Comparison of ENCODE assay signal across 9 cellular contexts in the genomic region with DNA sequence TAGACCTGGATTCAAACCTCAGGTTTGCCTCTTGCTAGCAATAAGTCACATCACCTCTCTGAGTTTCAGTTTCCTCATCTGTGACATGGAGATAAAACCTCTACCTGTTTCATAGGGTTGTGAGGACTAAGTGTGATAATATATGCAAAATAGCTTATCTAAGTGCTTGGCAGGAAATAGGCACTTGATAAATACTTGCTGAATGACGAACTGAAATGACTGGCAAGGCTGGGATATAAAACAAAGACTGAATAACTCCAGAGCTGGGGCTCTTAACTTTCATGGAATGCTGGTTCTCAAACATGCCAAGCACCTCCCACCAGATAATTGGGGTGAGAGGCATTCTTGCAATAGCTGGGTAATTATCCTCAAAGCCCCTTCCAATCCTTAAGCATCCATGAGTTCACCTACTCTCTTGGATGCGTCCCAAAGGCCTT.
A peak's percentile ranks its signal among the peaks of the same experiment; 100 is the strongest.
DNase-seq lines count a peak whose midpoint lies in the region; ATAC-seq, FAIRE-seq and TF ChIP-seq lines count a peak whose summit lies in the region.
"Had no signal": no experiment of that assay in that cellular context is flagged by ENCODE, and none has a peak within 500 bp of the region (broad histone marks: within the 10 kb centered on the region; RNA-seq: fewer than 3 reads in every experiment).

No MANE protein-coding gene starts in this region.

- no peak overlapping the region; the same call in 1 of the 2 replicates for H3K27ac Mint-ChIP-seq in GM23338
- no peak overlapping the region for H3K27ac Mint-ChIP-seq in activated naive CD8-positive, alpha-beta T cell treated with anti-CD3 and anti-CD28 coated beads for 36 hours
- H3K27ac Mint-ChIP-seq: activated naive CD8-positive, alpha-beta T cell had no signal

- TF ChIP-seq CTCF in GM23338 (conservative IDR thresholded peaks at IDR 0.05; ENCODE audit: low read depth in 2 of 2) = no peak
- no peak for TF ChIP-seq CTCF in RWPE2 (IDR thresholded peaks at IDR 0.05; ENCODE audit: poor library complexity, severe bottlenecking)
- TF ChIP-seq CTCF in fibroblast of pulmonary artery (IDR thresholded peaks at IDR 0.05; ENCODE audit: low read length, missing control alignments) = no peak

- no peak for FAIRE-seq in small intestine (lab: Jason Lieb, UNC)

- WGBS in small intestine, 3 donors = 46 to 59% (median 48%) methylated on average over 2 of the region's 2 CpGs

- H3K27ac ChIP-seq in GM23338 (ENCODE audit: low read depth) (peak overlapping the region; percentile 84), RWPE2 (ENCODE audit: poor library complexity, severe bottlenecking) (peak overlapping the region; percentile 100), small intestine (ENCODE audit: low read depth in 1 of 2, low read length in 1 of 2) (no peak overlapping the region)

- no peaks in the 10 kb centered on the region for H3K36me3 Mint-ChIP-seq in GM23338 (ENCODE audit: low read depth)
- no peaks in the 10 kb centered on the region for H3K36me3 Mint-ChIP-seq in activated naive CD8-positive, alpha-beta T cell treated with anti-CD3 and anti-CD28 coated beads for 36 hours
- H3K36me3 Mint-ChIP-seq: activated naive CD8-positive, alpha-beta T cell had no signal

- H3K4me3 Mint-ChIP-seq in GM23338 = no peak overlapping the region
- H3K4me3 Mint-ChIP-seq in activated naive CD8-positive, alpha-beta T cell treated with anti-CD3 and anti-CD28 coated beads for 36 hours = no peak overlapping the region
- H3K4me3 Mint-ChIP-seq: activated naive CD8-positive, alpha-beta T cell had no signal

- no peak overlapping the region for H2AFZ ChIP-seq in GM23338

- no peaks in the 10 kb centered on the region for H4K20me1 ChIP-seq in GM23338 (replicated peaks; ENCODE audit: insufficient read depth)

- no peak overlapping the region for H3K4me3 ChIP-seq in GM23338
- H3K4me3 ChIP-seq in RWPE2 (ENCODE audit: severe bottlenecking) = no peak overlapping the region
- no peak overlapping the region for H3K4me3 ChIP-seq in fibroblast of pulmonary artery (replicated peaks; ENCODE audit: low read depth, low read length)
- no peak overlapping the region for H3K4me3 ChIP-seq in small intestine (ENCODE audit: low read depth in 1 of 2, low read length in 2 of 2)

- H3K9me2 ChIP-seq in GM23338 (ENCODE audit: insufficient read depth) = no peaks in the 10 kb centered on the region

- no peaks in the 10 kb centered on the region for H3K9me3 ChIP-seq in RWPE2 (ENCODE audit: severe bottlenecking)
- no peaks in the 10 kb centered on the region for H3K9me3 ChIP-seq in small intestine (ENCODE audit: control insufficient read depth, low read depth)

- peaks cover 33% of the 10 kb centered on the region for H3K4me1 Mint-ChIP-seq in GM23338
- peaks cover 3% of the 10 kb centered on the region for H3K4me1 Mint-ChIP-seq in activated naive CD8-positive, alpha-beta T cell treated with anti-CD3 and anti-CD28 coated beads for 36 hours

- no peaks in the 10 kb centered on the region for H3K79me2 ChIP-seq in GM23338 (replicated peaks; ENCODE audit: insufficient read depth)

- no peaks in the 10 kb centered on the region for H3K9me3 Mint-ChIP-seq in GM23338
- no peaks in the 10 kb centered on the region for H3K9me3 Mint-ChIP-seq in activated naive CD8-positive, alpha-beta T cell treated with anti-CD3 and anti-CD28 coated beads for 36 hours

- H3K36me3 ChIP-seq in GM23338 (ENCODE audit: insufficient read depth) = no peaks in the 10 kb centered on the region
- H3K36me3 ChIP-seq in RWPE2 (ENCODE audit: low read depth) = no peaks in the 10 kb centered on the region
- H3K36me3 ChIP-seq in small intestine (ENCODE audit: control insufficient read depth in 2 of 2, insufficient read depth in 2 of 2, low read length in 2 of 2) = no peaks in the 10 kb centered on the region

- ATAC-seq in GM23338 = no peak
- peak; percentile 32 for ATAC-seq in RWPE2 (ENCODE audit: low read depth)
- no peak for ATAC-seq in GM21576 (IDR thresholded peaks at IDR 0.05; ENCODE audit: unreplicated experiment)

- H3F3A ChIP-seq in GM23338 (replicated peaks; ENCODE audit: low read depth) = no peaks in the 10 kb centered on the region

- peaks cover 9% of the 10 kb centered on the region for H3K27me3 Mint-ChIP-seq in GM23338 (ENCODE audit: insufficient read depth, low read depth, poor library complexity)
- H3K27me3 Mint-ChIP-seq in activated naive CD8-positive, alpha-beta T cell treated with anti-CD3 and anti-CD28 coated beads for 36 hours = peaks cover 4% of the 10 kb centered on the region

- H3K27me3 ChIP-seq in GM23338 (ENCODE audit: insufficient read depth) = no peaks in the 10 kb centered on the region
- H3K27me3 ChIP-seq in RWPE2 (ENCODE audit: insufficient read depth, poor library complexity, severe bottlenecking) = no peaks in the 10 kb centered on the region
- H3K27me3 ChIP-seq in small intestine (ENCODE audit: control insufficient read depth in 2 of 2, insufficient read depth in 2 of 2, low read length in 2 of 2) = no peaks in the 10 kb centered on the region

- H3K4me2 ChIP-seq in GM23338 = no peak overlapping the region

- H3K4me1 ChIP-seq in GM23338 (ENCODE audit: insufficient read depth) (peaks cover 12% of the 10 kb centered on the region), RWPE2 (ENCODE audit: insufficient read depth, poor library complexity, severe bottlenecking) (peaks cover 65% of the 10 kb centered on the region), small intestine (ENCODE audit: control insufficient read depth in 2 of 2, insufficient read depth in 1 of 2, low read depth in 1 of 2, low read length in 1 of 2) (peaks cover 0 to 12% of the 10 kb centered on the region in 2 donors)

- peak; percentile 71 for DNase-seq in GM23338 (ENCODE audit: low spot score)
- DNase-seq in RWPE2 (ENCODE audit: low spot score) = peak; percentile 81
- DNase-seq in fibroblast of pulmonary artery (ENCODE audit: low read depth) = peak; percentile 78
- DNase-seq in small intestine = peak; percentile 44
- DNase-seq in activated naive CD8-positive, alpha-beta T cell treated with anti-CD3 and anti-CD28 coated beads for 36 hours = no peak
- DNase-seq in occipital lobe (lab: John Stamatoyannopoulos, UW) = no peak
- DNase-seq: NCI-H1417 treated with DMSO at 0.1 percent for 48 hours had no signal

TF ChIP-seq in GM23338, 12 proteins besides CTCF, POLR2A, EP300 and RAD21:
- TF ChIP-seq, protein P1, sequence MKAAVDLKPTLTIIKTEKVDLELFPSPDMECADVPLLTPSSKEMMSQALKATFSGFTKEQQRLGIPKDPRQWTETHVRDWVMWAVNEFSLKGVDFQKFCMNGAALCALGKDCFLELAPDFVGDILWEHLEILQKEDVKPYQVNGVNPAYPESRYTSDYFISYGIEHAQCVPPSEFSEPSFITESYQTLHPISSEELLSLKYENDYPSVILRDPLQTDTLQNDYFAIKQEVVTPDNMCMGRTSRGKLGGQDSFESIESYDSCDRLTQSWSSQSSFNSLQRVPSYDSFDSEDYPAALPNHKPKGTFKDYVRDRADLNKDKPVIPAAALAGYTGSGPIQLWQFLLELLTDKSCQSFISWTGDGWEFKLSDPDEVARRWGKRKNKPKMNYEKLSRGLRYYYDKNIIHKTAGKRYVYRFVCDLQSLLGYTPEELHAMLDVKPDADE (IDR thresholded peaks at IDR 0.05) = no peak

Comparison
In these comparisons a context has a peak if more than half of its experiments do, and no peak if none do; other contexts are left out.
1. DNase-seq: peak in GM23338 (single experiment), RWPE2 (single experiment), fibroblast of pulmonary artery (single experiment) and small intestine (single experiment); none in activated naive CD8-positive, alpha-beta T cell treated with anti-CD3 and anti-CD28 coated beads for 36 hours (single experiment) and occipital lobe (single experiment).
2. H3K27ac ChIP-seq: peak in GM23338 (single experiment) and RWPE2 (single experiment); none in small intestine (0 of 2).